In the genomic region with DNA sequence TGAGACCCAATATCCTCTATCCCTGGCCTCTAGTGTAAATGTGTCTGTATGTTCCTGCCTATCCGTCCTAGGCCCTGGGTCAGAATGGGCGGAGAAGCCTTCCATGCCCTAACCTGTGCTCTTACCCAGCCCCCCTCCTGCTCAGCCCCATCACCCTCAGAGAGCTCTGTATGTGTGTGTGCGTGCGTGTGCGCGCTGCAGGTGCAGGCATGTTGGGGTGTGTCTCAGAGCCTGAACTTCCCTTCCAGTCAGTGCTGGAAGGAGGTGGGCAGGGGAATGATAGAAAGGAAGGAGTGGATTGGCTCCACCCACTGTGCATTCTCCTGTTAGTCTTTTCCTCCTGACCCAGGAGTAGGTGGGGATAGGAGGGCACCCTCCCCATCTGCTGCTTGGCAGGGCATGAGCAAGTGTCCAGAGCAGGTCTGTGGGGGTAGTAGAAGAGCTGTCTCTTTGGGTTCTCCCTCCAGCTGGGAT, we compare ENCODE assay signal across 8 cellular contexts. TPM values are rescaled to one million over a fixed set of nuclear protein-coding genes. Genes with fewer than 3 reads are reported as not detected.
A peak's percentile ranks its signal among the peaks of the same experiment; 100 is the strongest.
DNase-seq lines count a peak whose midpoint lies in the region; ATAC-seq, FAIRE-seq and TF ChIP-seq lines count a peak whose summit lies in the region.

No MANE protein-coding gene starts in this region.

- H3K27me3 ChIP-seq in ACC112 (ENCODE audit: insufficient read depth, low read length) (no peaks in the 10 kb centered on the region), GM23338 (ENCODE audit: insufficient read depth) (no peaks in the 10 kb centered on the region), WERI-Rb-1 (ENCODE audit: insufficient read depth, low read depth, severe bottlenecking) (no peaks in the 10 kb centered on the region)

- peaks cover 10% of the 10 kb centered on the region; the same call in 1 of the 2 replicates for H3F3A ChIP-seq in GM23338 (replicated peaks; ENCODE audit: low read depth)

- peaks cover 58% of the 10 kb centered on the region for H3K36me3 Mint-ChIP-seq in GM23338 (ENCODE audit: low read depth)

- H3K4me3 Mint-ChIP-seq in GM23338, result no peak overlapping the region

- no peak overlapping the region for H3K4me2 ChIP-seq in GM23338

- peaks cover 49% of the 10 kb centered on the region for H3K4me1 Mint-ChIP-seq in GM23338

- peaks cover 36% of the 10 kb centered on the region for H3K4me1 ChIP-seq in ACC112 (ENCODE audit: control insufficient read depth, insufficient read depth, low read length, unreplicated experiment)
- peaks cover 27% of the 10 kb centered on the region for H3K4me1 ChIP-seq in GM23338 (ENCODE audit: insufficient read depth)
- H3K4me1 ChIP-seq in kidney (ENCODE audit: control insufficient read depth in 1 of 2, insufficient read depth in 1 of 2, low read depth in 1 of 2, low read length in 2 of 2), result peaks cover 0 to 14% of the 10 kb centered on the region in 2 donors

- no peaks in the 10 kb centered on the region for H3K9me3 Mint-ChIP-seq in GM23338

- H3K27ac ChIP-seq in ACC112 (ENCODE audit: low read depth, low read length), result peak overlapping the region; percentile 24; the same call in 1 of the 2 replicates
- H3K27ac ChIP-seq in GM23338 (ENCODE audit: low read depth), result no peak overlapping the region
- H3K27ac ChIP-seq in WERI-Rb-1, result peak overlapping the region; percentile 56
- H3K27ac ChIP-seq in kidney (ENCODE audit: low read depth in 2 of 2, low read length in 2 of 2), result peak overlapping the region in 1 of 2 donors; percentile 40

- H3K36me3 ChIP-seq in ACC112 (ENCODE audit: insufficient read depth, low read length) (peaks cover 26% of the 10 kb centered on the region), GM23338 (ENCODE audit: insufficient read depth) (no peaks in the 10 kb centered on the region), WERI-Rb-1 (peaks cover 38% of the 10 kb centered on the region), kidney (ENCODE audit: control insufficient read depth in 1 of 2, insufficient read depth in 2 of 2, low read length in 2 of 2) (peaks cover 14 to 63% of the 10 kb centered on the region in 2 donors)

- peak overlapping the region; percentile 96 for H3K27ac Mint-ChIP-seq in GM23338

- H3K9ac ChIP-seq in kidney (ENCODE audit: low read length in 2 of 2), result no peak overlapping the region

- intact Hi-C loops in kidney (cut with DNase I), result no loop called here

- FAIRE-seq in kidney (lab: Jason Lieb, UNC), result no peak

- no peak for DNase-seq in GM23338 (ENCODE audit: low spot score)
- DNase-seq in WERI-Rb-1, result peak; percentile 82
- DNase-seq in kidney, result peak; percentile 13
- no peak for DNase-seq in SKM-1 (lab: John Stamatoyannopoulos, UW; ENCODE audit: unreplicated experiment)
- DNase-seq in cerebellum (ENCODE audit: low spot score), result no peak
- DNase-seq in omental fat pad (ENCODE audit: low spot score), result no peak

- no peaks in the 10 kb centered on the region for H3K9me3 ChIP-seq in WERI-Rb-1 (ENCODE audit: severe bottlenecking)
- H3K9me3 ChIP-seq in kidney (ENCODE audit: control insufficient read depth in 1 of 2, low read length in 2 of 2), result no peaks in the 10 kb centered on the region

- H3K27me3 Mint-ChIP-seq in GM23338 (ENCODE audit: insufficient read depth, low read depth, poor library complexity), result peaks cover 30% of the 10 kb centered on the region

- H3K79me2 ChIP-seq in ACC112 (ENCODE audit: control insufficient read depth, insufficient read depth, low read length, unreplicated experiment), result peaks cover 14% of the 10 kb centered on the region
- H3K79me2 ChIP-seq in GM23338 (replicated peaks; ENCODE audit: insufficient read depth), result no peaks in the 10 kb centered on the region

- no peak for TF ChIP-seq CTCF in GM23338 (conservative IDR thresholded peaks at IDR 0.05; ENCODE audit: low read depth in 2 of 2)
- no peak for TF ChIP-seq CTCF in WERI-Rb-1 (IDR thresholded peaks at IDR 0.05; ENCODE audit: low read depth, low read length)
- no peak for TF ChIP-seq CTCF in kidney (IDR thresholded peaks at IDR 0.05; ENCODE audit: borderline replicate concordance, extremely low read depth, insufficient read depth)
- no peak for TF ChIP-seq CTCF in omental fat pad (IDR thresholded peaks at IDR 0.05)

- no peak overlapping the region for H2AFZ ChIP-seq in ACC112 (ENCODE audit: low read length, unreplicated experiment)
- H2AFZ ChIP-seq in GM23338, result no peak overlapping the region

- ATAC-seq in GM23338 (no peak), HG03045 (IDR thresholded peaks at IDR 0.05; ENCODE audit: unreplicated experiment) (no peak), omental fat pad (ENCODE audit: low FRiP score) (no peak)

- no peaks in the 10 kb centered on the region for H3K9me2 ChIP-seq in GM23338 (ENCODE audit: insufficient read depth)

- H3K4me3 ChIP-seq in ACC112 (ENCODE audit: low read depth, low read length) (no peak overlapping the region), GM23338 (no peak overlapping the region), WERI-Rb-1 (ENCODE audit: low read depth, low read length) (no peak overlapping the region), kidney (ENCODE audit: low read length in 2 of 2) (no peak overlapping the region)

- no peaks in the 10 kb centered on the region; the same call in 1 of the 2 replicates for H4K20me1 ChIP-seq in GM23338 (replicated peaks; ENCODE audit: insufficient read depth)

TF ChIP-seq in GM23338, 12 proteins besides CTCF, POLR2A, EP300 and RAD21 (continues in another document):
- TF ChIP-seq, protein P1, sequence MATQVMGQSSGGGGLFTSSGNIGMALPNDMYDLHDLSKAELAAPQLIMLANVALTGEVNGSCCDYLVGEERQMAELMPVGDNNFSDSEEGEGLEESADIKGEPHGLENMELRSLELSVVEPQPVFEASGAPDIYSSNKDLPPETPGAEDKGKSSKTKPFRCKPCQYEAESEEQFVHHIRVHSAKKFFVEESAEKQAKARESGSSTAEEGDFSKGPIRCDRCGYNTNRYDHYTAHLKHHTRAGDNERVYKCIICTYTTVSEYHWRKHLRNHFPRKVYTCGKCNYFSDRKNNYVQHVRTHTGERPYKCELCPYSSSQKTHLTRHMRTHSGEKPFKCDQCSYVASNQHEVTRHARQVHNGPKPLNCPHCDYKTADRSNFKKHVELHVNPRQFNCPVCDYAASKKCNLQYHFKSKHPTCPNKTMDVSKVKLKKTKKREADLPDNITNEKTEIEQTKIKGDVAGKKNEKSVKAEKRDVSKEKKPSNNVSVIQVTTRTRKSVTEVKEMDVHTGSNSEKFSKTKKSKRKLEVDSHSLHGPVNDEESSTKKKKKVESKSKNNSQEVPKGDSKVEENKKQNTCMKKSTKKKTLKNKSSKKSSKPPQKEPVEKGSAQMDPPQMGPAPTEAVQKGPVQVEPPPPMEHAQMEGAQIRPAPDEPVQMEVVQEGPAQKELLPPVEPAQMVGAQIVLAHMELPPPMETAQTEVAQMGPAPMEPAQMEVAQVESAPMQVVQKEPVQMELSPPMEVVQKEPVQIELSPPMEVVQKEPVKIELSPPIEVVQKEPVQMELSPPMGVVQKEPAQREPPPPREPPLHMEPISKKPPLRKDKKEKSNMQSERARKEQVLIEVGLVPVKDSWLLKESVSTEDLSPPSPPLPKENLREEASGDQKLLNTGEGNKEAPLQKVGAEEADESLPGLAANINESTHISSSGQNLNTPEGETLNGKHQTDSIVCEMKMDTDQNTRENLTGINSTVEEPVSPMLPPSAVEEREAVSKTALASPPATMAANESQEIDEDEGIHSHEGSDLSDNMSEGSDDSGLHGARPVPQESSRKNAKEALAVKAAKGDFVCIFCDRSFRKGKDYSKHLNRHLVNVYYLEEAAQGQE (IDR thresholded peaks at IDR 0.05; ENCODE audit: unreplicated experiment), result no peak
- no peak for TF ChIP-seq NANOG (IDR thresholded peaks at IDR 0.05; ENCODE audit: borderline replicate concordance)

RNA-seq across cellular contexts. Expression of a gene that starts 7.2 kb away (rescaled TPM):
- total RNA-seq in GM23338 (2014; rRNA removed; shearing (Covaris generic)), result 19.8 and 20.8 TPM in 2 replicates
- polyA plus RNA-seq in GM23338 (2016; fragmentation: Nextera tagmentation; extraction: Ambion mirVana) (6.5 and 6.6 TPM in 2 replicates), kidney (ENCODE audit: insufficient read depth, low read depth, low replicate concordance) (13.9 TPM)
- total RNA-seq in kidney (28.0 TPM), cerebellum (15.2 TPM), omental fat pad (10 to 100 TPM; 15.1 to 24.7 (median 18.1) TPM)

RNA-seq across cellular contexts. Expression of a gene that starts 15.0 kb away (rescaled TPM):
- total RNA-seq in GM23338 (2014; rRNA removed; shearing (Covaris generic)), result 26.3 and 28.1 TPM in 2 replicates
- polyA plus RNA-seq in GM23338 (2016; fragmentation: Nextera tagmentation; extraction: Ambion mirVana) (11.0 and 14.3 TPM in 2 replicates), kidney (ENCODE audit: insufficient read depth, low read depth, low replicate concordance) (74.8 TPM)
- total RNA-seq in kidney (232 TPM), cerebellum (7.6 TPM), omental fat pad (100 to 1,000 TPM; 112 to 234 (median 124) TPM)

RNA-seq across cellular contexts. Expression of a gene that starts 17.5 kb away (rescaled TPM):
- 35.0 and 36.3 TPM in 2 replicates for total RNA-seq in GM23338 (2014; rRNA removed; shearing (Covaris generic))
- polyA plus RNA-seq in GM23338 (2016; fragmentation: Nextera tagmentation; extraction: Ambion mirVana) (10.3 and 11.9 TPM in 2 replicates), kidney (ENCODE audit: insufficient read depth, low read depth, low replicate concordance) (2.1 TPM)
- total RNA-seq in kidney (10.3 TPM), cerebellum (12.5 TPM), omental fat pad (1 to 10 TPM; 4.6 to 9.8 (median 5.9) TPM)

RNA-seq across cellular contexts. Expression of a gene that starts 32.1 kb away (rescaled TPM):
- total RNA-seq in GM23338 (2014; rRNA removed; shearing (Covaris generic)), result 130 and 145 TPM in 2 replicates
- polyA plus RNA-seq in GM23338 (2016; fragmentation: Nextera tagmentation; extraction: Ambion mirVana), result 26.6 and 29.9 TPM in 2 replicates
- 121 TPM for total RNA-seq in kidney
- polyA plus RNA-seq in kidney (ENCODE audit: insufficient read depth, low read depth, low replicate concordance), result 18.7 TPM
- total RNA-seq in cerebellum, result 109 TPM
- total RNA-seq in omental fat pad, result 100 to 1,000 TPM; 312 to 592 (median 571) TPM

RNA-seq across cellular contexts. Expression of a gene that starts 46.2 kb away (rescaled TPM):
- not detected in 2 replicates for total RNA-seq in GM23338 (2014; rRNA removed; shearing (Covaris generic))
- polyA plus RNA-seq in GM23338 (2016; fragmentation: Nextera tagmentation; extraction: Ambion mirVana) (not detected in 2 replicates), kidney (ENCODE audit: insufficient read depth, low read depth, low replicate concordance) (0.77 TPM)
- total RNA-seq in kidney (0.25 TPM), cerebellum (0.36 TPM), omental fat pad (under 1 TPM in 3 of 4 donors, not detected in 1; 0.25 to 0.74 (median 0.32) TPM)

Comparison
In these comparisons a context has a peak if more than half of its experiments do, and no peak if none do; other contexts are left out.
1. DNase-seq: peak in WERI-Rb-1 (single experiment) and kidney (single experiment); none in GM23338 (single experiment), SKM-1 (single experiment), cerebellum (single experiment) and omental fat pad (single experiment).